1 cellular context compared by ENCODE assay signal in genomic region chr12:49843411-49843810, GRCh38.
TF ChIP-seq lines count a peak whose summit lies in the region.

No MANE protein-coding gene starts in this region.

TF ChIP-seq in WTC11, 78 proteins besides CTCF, POLR2A, EP300 and RAD21 (continued from another document):
- TF ChIP-seq STAT6 (CRISPR knock-in tag; conservative IDR thresholded peaks at IDR 0.05; ENCODE audit: low read depth) (no peak), USF2 (CRISPR knock-in tag; IDR thresholded peaks at IDR 0.05) (no peak), ATF1 (CRISPR knock-in tag; IDR thresholded peaks at IDR 0.05) (no peak), E2F1 (CRISPR knock-in tag; IDR thresholded peaks at IDR 0.05) (no peak), HMGA2 (CRISPR knock-in tag; IDR thresholded peaks at IDR 0.05) (no peak), MAX (CRISPR knock-in tag; IDR thresholded peaks at IDR 0.05) (no peak), NFATC4 (CRISPR knock-in tag; IDR thresholded peaks at IDR 0.05) (no peak), HMGXB4 (CRISPR knock-in tag; IDR thresholded peaks at IDR 0.05) (no peak), ZSCAN18 (CRISPR knock-in tag; IDR thresholded peaks at IDR 0.05) (no peak)
